In genomic region chr17:74417178-74418045, GRCh38 we compare ENCODE assay signal across 8 cellular contexts. TPM values are rescaled to one million over a fixed set of nuclear protein-coding genes. Genes with fewer than 3 reads are reported as not detected.
A peak's percentile ranks its signal among the peaks of the same experiment; 100 is the strongest.
DNase-seq lines count a peak whose midpoint lies in the region; ATAC-seq and TF ChIP-seq lines count a peak whose summit lies in the region.

No MANE protein-coding gene starts in this region.

- intact Hi-C loops in CD4-positive, alpha-beta memory T cell (cut with micrococcal nuclease): no loop called here

- H3K27ac ChIP-seq in CD4-positive, alpha-beta memory T cell (ENCODE audit: low read depth, low read length): no peak overlapping the region

- peaks cover 0 to 1% (median 0%) of the 10 kb centered on the region in 4 donors for H3K4me1 Mint-ChIP-seq in CD4-positive, alpha-beta memory T cell

- peak; percentile 25 for DNase-seq in AG10803 (ENCODE audit: low read depth)
- peak; percentile 41 for DNase-seq in HS-5 (ENCODE audit: low read depth)
- DNase-seq in CD4-positive, alpha-beta memory T cell: no peak
- DNase-seq in DMS153 (lab: John Stamatoyannopoulos, UW): no peak
- no peak for DNase-seq in SK-N-DZ (ENCODE audit: low spot score)

- peaks cover 5 to 16% of the 10 kb centered on the region in 2 donors for H3K27me3 Mint-ChIP-seq in CD4-positive, alpha-beta memory T cell

- no peaks in the 10 kb centered on the region for H3K36me3 Mint-ChIP-seq in CD4-positive, alpha-beta memory T cell

- H3K36me3 ChIP-seq in CD4-positive, alpha-beta memory T cell (ENCODE audit: insufficient read depth, low read length): no peaks in the 10 kb centered on the region

- no peak for TF ChIP-seq CTCF in AG10803 (conservative IDR thresholded peaks at IDR 0.05; ENCODE audit: low read length)

- POLR2A ChIA-PET in CD4-positive, alpha-beta memory T cell (lab: Charles Lee; ENCODE audit: partially characterized antibody): no interaction called here

- H3K9me3 ChIP-seq in CD4-positive, alpha-beta memory T cell (ENCODE audit: control insufficient read depth in 1 of 2, low read length in 2 of 2): no peaks in the 10 kb centered on the region

- peaks cover 0 to 2% (median 0%) of the 10 kb centered on the region in 8 donors for H3K9me3 Mint-ChIP-seq in CD4-positive, alpha-beta memory T cell

- H3K27ac Mint-ChIP-seq in CD4-positive, alpha-beta memory T cell: no peak overlapping the region

- H3K4me1 ChIP-seq in CD4-positive, alpha-beta memory T cell (ENCODE audit: insufficient read depth, low read length): no peaks in the 10 kb centered on the region

- H3K27me3 ChIP-seq in CD4-positive, alpha-beta memory T cell (ENCODE audit: insufficient read depth, low read length): no peaks in the 10 kb centered on the region

- CTCF ChIA-PET in CD4-positive, alpha-beta memory T cell (lab: Charles Lee; ENCODE audit: partially characterized antibody): no interaction called here

- H3K4me3 ChIP-seq in AG10803 (ENCODE audit: low read length): no peak overlapping the region
- no peak overlapping the region for H3K4me3 ChIP-seq in CD4-positive, alpha-beta memory T cell (ENCODE audit: low read length in 2 of 2)

- no peak overlapping the region for H3K4me3 Mint-ChIP-seq in CD4-positive, alpha-beta memory T cell

- ATAC-seq in GM19023 (IDR thresholded peaks at IDR 0.05; ENCODE audit: unreplicated experiment) (peak; percentile 78), esophagus mucosa (peak; percentile 94), HG03469 (IDR thresholded peaks at IDR 0.05; ENCODE audit: unreplicated experiment) (no peak)

RNA-seq across cellular contexts. Expression of gene GPRC5C, which starts 14.5 kb away (rescaled TPM):
- 13.0 TPM for total RNA-seq in esophagus mucosa
- total RNA-seq in CD4-positive, alpha-beta memory T cell: not detected
- not detected for polyA plus RNA-seq in CD4-positive, alpha-beta memory T cell
- polyA plus RNA-seq in SK-N-DZ (2014; cell fraction: cytosol; rRNA removed): 0.30 TPM in 1 of 2 replicates, not detected in the other
- polyA plus RNA-seq in SK-N-DZ (2014; cell fraction: nucleus; rRNA removed): not detected in 2 replicates

RNA-seq across cellular contexts. Expression of gene CD300A, which starts 49.0 kb away (rescaled TPM):
- 0.64 TPM for total RNA-seq in esophagus mucosa
- total RNA-seq in CD4-positive, alpha-beta memory T cell: 10 to 100 TPM; 27.6 to 28.8 TPM
- polyA plus RNA-seq in CD4-positive, alpha-beta memory T cell: 10 to 100 TPM; 38.7 to 51.4 TPM
- not detected in 2 replicates for polyA plus RNA-seq in SK-N-DZ (2014; cell fraction: cytosol; rRNA removed)
- not detected in 2 replicates for polyA plus RNA-seq in SK-N-DZ (2014; cell fraction: nucleus; rRNA removed)

RNA-seq across cellular contexts. Expression of gene GPR142, which starts 50.1 kb away (rescaled TPM):
- total RNA-seq in esophagus mucosa: not detected
- not detected for total RNA-seq in CD4-positive, alpha-beta memory T cell
- polyA plus RNA-seq in CD4-positive, alpha-beta memory T cell: not detected
- not detected in 2 replicates for polyA plus RNA-seq in SK-N-DZ (2014; cell fraction: cytosol; rRNA removed)
- 0.22 TPM in 1 of 2 replicates, not detected in the other for polyA plus RNA-seq in SK-N-DZ (2014; cell fraction: nucleus; rRNA removed)

RNA-seq across cellular contexts. Expression of gene BTBD17, which starts 55.7 kb away (rescaled TPM):
- total RNA-seq in esophagus mucosa: not detected
- total RNA-seq in CD4-positive, alpha-beta memory T cell: not detected
- polyA plus RNA-seq in CD4-positive, alpha-beta memory T cell: not detected
- not detected in 2 replicates for polyA plus RNA-seq in SK-N-DZ (2014; cell fraction: cytosol; rRNA removed)
- polyA plus RNA-seq in SK-N-DZ (2014; cell fraction: nucleus; rRNA removed): 0.20 and 0.30 TPM in 2 replicates

Comparison
In these comparisons a context has a peak if more than half of its experiments do, and no peak if none do; other contexts are left out.
1. DNase-seq: peak in AG10803 (single experiment) and HS-5 (single experiment); none in CD4-positive, alpha-beta memory T cell (0 of 5), DMS153 (single experiment) and SK-N-DZ (single experiment).
2. RNA of gene GPRC5C, which starts 14.5 kb away (total RNA-seq): 13.0 TPM in esophagus mucosa (single experiment); not detected in CD4-positive, alpha-beta memory T cell; every median in the first group is over 10 times any median in the second.
3. RNA of gene CD300A, which starts 49.0 kb away (total RNA-seq): 27.6 to 28.8 TPM in CD4-positive, alpha-beta memory T cell; 0.64 TPM in esophagus mucosa (single experiment); every median in the first group is over 10 times any median in the second.